8 cellular contexts compared by ENCODE assay signal in the genomic region with DNA sequence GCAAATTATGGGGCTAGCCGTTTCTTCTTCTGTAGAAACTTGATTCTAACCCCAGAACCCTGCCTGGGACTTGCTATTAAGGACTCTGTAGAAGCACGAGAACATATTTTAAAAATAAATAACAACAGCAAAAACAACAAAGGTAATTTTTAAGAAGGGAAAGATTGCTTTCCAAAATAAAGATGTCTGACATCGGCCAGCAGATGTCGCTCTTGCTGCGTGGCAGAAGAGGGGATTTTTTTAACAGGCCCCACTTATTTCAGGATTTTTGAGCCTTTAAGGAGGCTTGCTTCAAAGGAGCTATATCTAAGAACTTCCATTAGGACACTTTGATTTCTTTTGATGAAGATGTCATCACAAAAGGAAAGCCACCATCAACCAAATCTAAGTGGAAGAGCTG.
DNase-seq lines count a peak whose midpoint lies in the region; ATAC-seq and TF ChIP-seq lines count a peak whose summit lies in the region.

No MANE protein-coding gene starts in this region.

- H3K9me3 ChIP-seq in GM23248 (ENCODE audit: low read depth): no peaks in the 10 kb centered on the region
- H3K9me3 ChIP-seq in OCI-LY7 (ENCODE audit: low read length): no peaks in the 10 kb centered on the region
- H3K9me3 ChIP-seq in prostate gland: no peaks in the 10 kb centered on the region

- H3K36me3 ChIP-seq in GM23248 (ENCODE audit: low read depth) (no peaks in the 10 kb centered on the region), OCI-LY7 (ENCODE audit: insufficient read depth, low read length) (no peaks in the 10 kb centered on the region), prostate gland (no peaks in the 10 kb centered on the region)

- no peak overlapping the region for H3K27ac ChIP-seq in GM23248
- no peak overlapping the region for H3K27ac ChIP-seq in OCI-LY7 (ENCODE audit: low read depth, low read length, poor library complexity, severe bottlenecking)
- H3K27ac ChIP-seq in prostate gland: no peak overlapping the region

- H3K79me2 ChIP-seq in GM23248 (ENCODE audit: insufficient read depth) (no peaks in the 10 kb centered on the region), OCI-LY7 (ENCODE audit: insufficient read depth, low read depth, low read length) (no peaks in the 10 kb centered on the region)

- H3K9ac ChIP-seq in GM23248: no peak overlapping the region

- no TSS peak for BruUV-seq in OCI-LY7 (replicated peaks; lab: Mats Ljungman, UMichigan)

- peak; percentile 80 for TF ChIP-seq CTCF in OCI-LY7 (conservative IDR thresholded peaks at IDR 0.05; ENCODE audit: low read length)
- peak; percentile 63 for TF ChIP-seq CTCF in fibroblast of villous mesenchyme (IDR thresholded peaks at IDR 0.05; ENCODE audit: insufficient read depth, low read depth, low read length)
- TF ChIP-seq CTCF in prostate gland (IDR thresholded peaks at IDR 0.05): peak; percentile 32 to 71 (median 58)

- H3K4me1 ChIP-seq in GM23248 (ENCODE audit: insufficient read depth) (no peaks in the 10 kb centered on the region), OCI-LY7 (ENCODE audit: insufficient read depth, low read length, poor library complexity, severe bottlenecking) (no peaks in the 10 kb centered on the region), prostate gland (replicated peaks) (no peaks in the 10 kb centered on the region)

- no peak overlapping the region for H3K4me2 ChIP-seq in GM23248 (ENCODE audit: unreplicated experiment)
- H3K4me2 ChIP-seq in OCI-LY7 (ENCODE audit: low read length): no peak overlapping the region

- H3K4me3 ChIP-seq in GM23248 (no peak overlapping the region), OCI-LY7 (ENCODE audit: low read depth, low read length, poor library complexity, severe bottlenecking) (no peak overlapping the region), fibroblast of villous mesenchyme (ENCODE audit: low read depth, low read length) (no peak overlapping the region), prostate gland (no peak overlapping the region)

- TF ChIP-seq POLR2A in prostate gland (IDR thresholded peaks at IDR 0.05): no peak

- H3K9me2 ChIP-seq in GM23248 (ENCODE audit: insufficient read depth) (no peaks in the 10 kb centered on the region), OCI-LY7 (ENCODE audit: insufficient read depth, low read length) (no peaks in the 10 kb centered on the region)

- H3F3A ChIP-seq in GM23248 (ENCODE audit: insufficient read depth): no peaks in the 10 kb centered on the region

- no peak overlapping the region for H2AFZ ChIP-seq in GM23248
- H2AFZ ChIP-seq in OCI-LY7 (ENCODE audit: low read length): no peak overlapping the region

- CTCF ChIA-PET in OCI-LY7 (lab: Charles Lee; ENCODE audit: unreplicated experiment): interaction anchor here (0.5 kb wide), 1 partner anchor 526 kb away, joined by 3 read pairs; no protein-coding TSS in a partner anchor

- in situ Hi-C loops in GM23248 (cut with MboI): loop anchor here (25.0 kb wide), 2 partner anchors 231 to 694 kb away; a partner anchor contains a TSS

- ATAC-seq in GM18873 (IDR thresholded peaks at IDR 0.05; ENCODE audit: low FRiP score, unreplicated experiment) (no peak), HG03045 (IDR thresholded peaks at IDR 0.05; ENCODE audit: unreplicated experiment) (no peak)

- DNase-seq in AG08396 (ENCODE audit: low spot score): peak; percentile 48
- DNase-seq in GM23248: peak; percentile 60
- DNase-seq in OCI-LY7 (ENCODE audit: low spot score): peak; percentile 51
- DNase-seq in activated T-cell treated with anti-CD3 and anti-CD28 coated beads, Interleukin-2, amount 50 U/mL, for 48 hours: peak; percentile 60 to 66
- peak; percentile 68 for DNase-seq in fibroblast of villous mesenchyme (ENCODE audit: low read depth)
- DNase-seq in prostate gland (ENCODE audit: low spot score): no peak

- POLR2A ChIA-PET in OCI-LY7 (lab: Charles Lee): no interaction called here

- WGBS in GM23248 (ENCODE audit: low coverage in 1 of 2, low lambda C conversion rate in 2 of 2, missing lambda C conversion rate in 2 of 2), 2 experiments: 0 to 4% methylated on average over 5 of the region's 5 CpGs
- 10% methylated on average over 5 of the region's 5 CpGs for WGBS in prostate gland

- no peaks in the 10 kb centered on the region for H3K27me3 ChIP-seq in GM23248 (replicated peaks; ENCODE audit: insufficient read depth)
- no peaks in the 10 kb centered on the region for H3K27me3 ChIP-seq in prostate gland (replicated peaks; ENCODE audit: insufficient read depth)

- H4K20me1 ChIP-seq in GM23248 (ENCODE audit: insufficient read depth): no peaks in the 10 kb centered on the region
- H4K20me1 ChIP-seq in OCI-LY7 (ENCODE audit: insufficient read depth, low read length): no peaks in the 10 kb centered on the region

- intact Hi-C loops in OCI-LY7 (cut with micrococcal nuclease; ENCODE audit: unreplicated experiment) (loop anchor here (1.0 to 10.0 kb wide), 3 partner anchors 141 to 526 kb away; no protein-coding TSS in a partner anchor), prostate gland (cut with DNase I) (loop anchor here (5.0 to 10.0 kb wide), 2 partner anchors 141 to 528 kb away; no protein-coding TSS in a partner anchor)
